ENCODE assay signal across 13 cellular contexts in genomic region chr14:103118663-103119404, GRCh38. TPM values are rescaled to one million over a fixed set of nuclear protein-coding genes. Genes with fewer than 3 reads are reported as not detected.
A peak's percentile ranks its signal among the peaks of the same experiment; 100 is the strongest.
DNase-seq lines count a peak whose midpoint lies in the region; ATAC-seq and TF ChIP-seq lines count a peak whose summit lies in the region.
"Had no signal": no experiment of that assay in that cellular context is flagged by ENCODE, and none has a peak within 500 bp of the region (broad histone marks: within the 10 kb centered on the region; RNA-seq: fewer than 3 reads in every experiment).

No MANE protein-coding gene starts in this region.

- peak overlapping the region; percentile 22 to 75 for H3K27ac ChIP-seq in lung (ENCODE audit: low read depth in 1 of 2, low read length in 1 of 2)
- peak overlapping the region; percentile 67 for H3K27ac ChIP-seq in suprapubic skin
- H3K27ac ChIP-seq in brain microvascular endothelial cell: no peak overlapping the region

- DNase-seq in MV-4-11 (lab: John Stamatoyannopoulos, UW) (peak; percentile 91), lung (ENCODE audit: low spot score) (peak; percentile 78), suprapubic skin (ENCODE audit: low spot score in 2 of 2) (peak in 1 of 2 donors; percentile 82), GM13976 (ENCODE audit: low spot score) (no peak), brain microvascular endothelial cell (no peak)
- DNase-seq in central memory CD8-positive, alpha-beta T cell (ENCODE audit: low spot score in 2 of 2): no peak
- no peak for DNase-seq in stimulated activated naive CD8-positive, alpha-beta T cell treated with anti-CD3 and anti-CD28 coated beads, Interleukin-15, Interleukin-2, amounts not matched to agents 100 U/mL and 50 U/mL, for 24 hours
- DNase-seq: activated B cell treated with CpG ODN at 0.5 μM for 24 hours, NCI-H1694 treated with DMSO at 0.1 percent for 48 hours had no signal

- peaks cover 1% of the 10 kb centered on the region for H3K36me3 Mint-ChIP-seq in central memory CD8-positive, alpha-beta T cell (ENCODE audit: insufficient read depth)
- H3K36me3 Mint-ChIP-seq: memory B cell had no signal

- H3K27me3 Mint-ChIP-seq in central memory CD8-positive, alpha-beta T cell: peaks cover 24% of the 10 kb centered on the region

- WGBS in lung, 2 donors: 55 to 74% methylated on average over 9 of the region's 9 CpGs
- 66% methylated on average over 5 of the region's 9 CpGs for WGBS in suprapubic skin

- H3K36me3 ChIP-seq in lung (ENCODE audit: control insufficient read depth in 2 of 2, insufficient read depth in 2 of 2, low read length in 2 of 2) (no peaks in the 10 kb centered on the region), suprapubic skin (no peaks in the 10 kb centered on the region), brain microvascular endothelial cell (replicated peaks) (no peaks in the 10 kb centered on the region)

- no peak for TF ChIP-seq EP300 in suprapubic skin (IDR thresholded peaks at IDR 0.05)

- H3K27ac Mint-ChIP-seq in central memory CD8-positive, alpha-beta T cell (ENCODE audit: low read depth): no peak overlapping the region
- H3K27ac Mint-ChIP-seq: activated B cell treated with CpG ODN at 0.5 μM for 24 hours, memory B cell had no signal

- peaks cover 4 to 25% of the 10 kb centered on the region in 2 donors for H3K4me1 ChIP-seq in lung (ENCODE audit: control insufficient read depth in 2 of 2, insufficient read depth in 2 of 2, low read length in 2 of 2)
- H3K4me1 ChIP-seq in suprapubic skin: peaks cover 70% of the 10 kb centered on the region

- H3K27me3 ChIP-seq in lung (ENCODE audit: control insufficient read depth, insufficient read depth) (no peaks in the 10 kb centered on the region), suprapubic skin (peaks cover 10% of the 10 kb centered on the region), brain microvascular endothelial cell (replicated peaks) (no peaks in the 10 kb centered on the region)

- H3K9me3 Mint-ChIP-seq in central memory CD8-positive, alpha-beta T cell: no peaks in the 10 kb centered on the region
- H3K9me3 Mint-ChIP-seq: activated B cell treated with CpG ODN at 0.5 μM for 24 hours, memory B cell had no signal

- no peak for TF ChIP-seq POLR2A in suprapubic skin (IDR thresholded peaks at IDR 0.05)

- TF ChIP-seq CTCF in lung (IDR thresholded peaks at IDR 0.05; ENCODE audit: control extremely low read depth, extremely low read depth) (no peak), suprapubic skin (IDR thresholded peaks at IDR 0.05) (no peak), GM13976 (IDR thresholded peaks at IDR 0.05; ENCODE audit: borderline replicate concordance, control extremely low read depth, extremely low read depth, insufficient read depth, missing control alignments) (no peak), brain microvascular endothelial cell (IDR thresholded peaks at IDR 0.05; ENCODE audit: low read depth, low read length, missing control alignments) (no peak)

- no peak overlapping the region for H3K4me3 Mint-ChIP-seq in central memory CD8-positive, alpha-beta T cell
- H3K4me3 Mint-ChIP-seq: activated B cell treated with CpG ODN at 0.5 μM for 24 hours, memory B cell had no signal

- H3K4me3 ChIP-seq in lung: no peak overlapping the region
- H3K4me3 ChIP-seq in suprapubic skin: no peak overlapping the region
- H3K4me3 ChIP-seq in brain microvascular endothelial cell (ENCODE audit: low read depth, low read length): no peak overlapping the region

- peaks cover 11% of the 10 kb centered on the region for H3K4me1 Mint-ChIP-seq in central memory CD8-positive, alpha-beta T cell

- peak; percentile 32 for ATAC-seq in central memory CD8-positive, alpha-beta T cell (replicated peaks; ENCODE audit: extremely low read depth, poor library complexity, severe bottlenecking)
- ATAC-seq in lung (ENCODE audit: insufficient read depth, low FRiP score): no peak
- no peak for ATAC-seq in GM19035 (IDR thresholded peaks at IDR 0.05; ENCODE audit: unreplicated experiment)
- no peak for ATAC-seq in stimulated activated naive CD8-positive, alpha-beta T cell treated with anti-CD3 and anti-CD28 coated beads, Interleukin-15, Interleukin-2, amounts not matched to agents 100 U/mL and 50 U/mL, for 24 hours

- H3K9me3 ChIP-seq in lung (ENCODE audit: control insufficient read depth in 2 of 2, insufficient read depth in 1 of 2, low read length in 1 of 2) (no peaks in the 10 kb centered on the region), suprapubic skin (no peaks in the 10 kb centered on the region)

- in situ Hi-C loops in GM13976 (cut with MboI; ENCODE audit: low sequenced_read_pairs, unreplicated experiment): no loop called here
- in situ Hi-C loops in brain microvascular endothelial cell (cut with HindIII; ENCODE audit: low pct_ligation_motif_present, low sequenced_read_pairs): no loop called here

RNA-seq across cellular contexts. Expression of gene TNFAIP2, which starts 4.4 kb away (rescaled TPM):
- total RNA-seq in lung (100 to 1,000 TPM in 1 of 2 donors, 10 to 100 TPM in 1; 65.6 to 192 TPM), suprapubic skin (10 to 100 TPM; 11.9 to 23.3 (median 16.4) TPM)
- 100 to 1,000 TPM; 260 to 519 TPM for polyA plus RNA-seq in lung

RNA-seq across cellular contexts. Expression of gene EXOC3L4, which starts 24.3 kb away (rescaled TPM):
- total RNA-seq in lung (1 to 10 TPM; 3.6 to 4.0 TPM), suprapubic skin (1 to 10 TPM in 1 of 4 donors, not detected in 3; 1.5 TPM)
- polyA plus RNA-seq in lung: 1 to 10 TPM; 3.0 to 4.6 TPM
- total RNA-seq: activated B cell treated with CpG ODN at 0.5 μM for 24 hours, fibroblast of villous mesenchyme, RPMI7951 had no signal

RNA-seq across cellular contexts. Expression of gene LBHD2, which starts 34.8 kb away (rescaled TPM):
- total RNA-seq in lung: not detected
- under 1 TPM in 1 of 2 donors, not detected in 1; 0.08 TPM for polyA plus RNA-seq in lung
- not detected for total RNA-seq in suprapubic skin
- total RNA-seq: activated B cell treated with CpG ODN at 0.5 μM for 24 hours, fibroblast of villous mesenchyme, RPMI7951 had no signal

Comparison
In these comparisons a context has a peak if more than half of its experiments do, and no peak if none do; other contexts are left out.
1. DNase-seq: peak in MV-4-11 (single experiment) and lung (single experiment); none in central memory CD8-positive, alpha-beta T cell (0 of 2), GM13976 (single experiment), stimulated activated naive CD8-positive, alpha-beta T cell treated with anti-CD3 and anti-CD28 coated beads, Interleukin-15, Interleukin-2, amounts not matched to agents 100 U/mL and 50 U/mL, for 24 hours (single experiment) and brain microvascular endothelial cell (single experiment).